14 cellular contexts compared by ENCODE assay signal in the genomic region with DNA sequence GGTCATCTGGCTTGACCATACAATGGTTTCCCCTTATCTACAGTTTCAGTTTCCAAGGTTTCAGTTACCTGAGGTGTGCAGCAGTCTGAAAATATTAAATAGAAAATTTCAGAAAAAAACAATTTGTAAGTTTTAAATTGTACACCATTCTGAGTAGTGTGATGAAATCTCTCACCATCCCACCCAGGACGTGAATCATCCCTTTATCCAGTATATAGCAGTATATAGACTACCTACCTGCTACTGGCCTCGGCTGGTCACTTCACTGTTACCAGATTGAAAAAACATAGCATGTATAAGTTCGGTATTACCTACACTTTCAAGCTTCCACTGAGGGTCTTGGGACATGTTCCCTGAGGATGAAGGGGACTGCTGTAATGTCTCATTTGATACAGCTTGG.
"Had no signal": no experiment of that assay in that cellular context is flagged by ENCODE, and none has a peak within 500 bp of the region (broad histone marks: within the 10 kb centered on the region; RNA-seq: fewer than 3 reads in every experiment).

No MANE protein-coding gene starts in this region.

- H3K4me3 ChIP-seq: gastrocnemius medialis, left ventricle myocardium inferior had no signal

- H3K27me3 ChIP-seq: gastrocnemius medialis had no signal

- H3K9me3 ChIP-seq: gastrocnemius medialis had no signal

- DNase-seq: activated CD4-positive, alpha-beta memory T cell treated with anti-CD3 and anti-CD28 coated beads for 36 hours; activated gamma-delta T cell; activated T-cell treated with anti-CD3 and anti-CD28 coated beads, Interleukin-2, amount 50 U/mL, for 48 hours; effector CD8-positive, alpha-beta T cell; gastrocnemius medialis; kidney; left ventricle myocardium inferior; T-cell; T1000 had no signal

- H3K27ac ChIP-seq: left ventricle myocardium inferior had no signal

- H3K36me3 Mint-ChIP-seq: natural killer cell treated with Interleukin-12 subunit alpha and Interleukin-12 subunit beta and Interleukin-15 and Interleukin-18, amount 100 ng/mL, for 72 hours had no signal

- H3K27me3 Mint-ChIP-seq: activated CD4-positive, alpha-beta memory T cell treated with anti-CD3 and anti-CD28 coated beads for 36 hours; activated naive CD8-positive, alpha-beta T cell; brain; memory B cell; natural killer cell treated with Interleukin-12 subunit alpha and Interleukin-12 subunit beta and Interleukin-15 and Interleukin-18, amount 100 ng/mL, for 72 hours; stimulated activated memory B cell treated with anti-CD40 and anti-IgM and Interleukin-4, amounts not matched to agents 10 μg/mL and 1 μg/mL and 100 μg/mL, for 72 hours; T-cell had no signal

- ATAC-seq: gastrocnemius medialis; stimulated activated memory B cell treated with anti-CD40 and anti-IgM and Interleukin-4, amounts not matched to agents 10 μg/mL and 1 μg/mL and 100 μg/mL, for 72 hours; T-cell had no signal

- H3K27ac Mint-ChIP-seq: activated CD4-positive, alpha-beta memory T cell treated with anti-CD3 and anti-CD28 coated beads for 36 hours; activated naive CD8-positive, alpha-beta T cell; brain; memory B cell; natural killer cell treated with Interleukin-12 subunit alpha and Interleukin-12 subunit beta and Interleukin-15 and Interleukin-18, amount 100 ng/mL, for 72 hours; stimulated activated memory B cell treated with anti-CD40 and anti-IgM and Interleukin-4, amounts not matched to agents 10 μg/mL and 1 μg/mL and 100 μg/mL, for 72 hours; T-cell had no signal

- H3K36me3 ChIP-seq: gastrocnemius medialis, left ventricle myocardium inferior had no signal

- H3K4me3 Mint-ChIP-seq: activated CD4-positive, alpha-beta memory T cell treated with anti-CD3 and anti-CD28 coated beads for 36 hours; activated naive CD8-positive, alpha-beta T cell; brain; memory B cell; natural killer cell treated with Interleukin-12 subunit alpha and Interleukin-12 subunit beta and Interleukin-15 and Interleukin-18, amount 100 ng/mL, for 72 hours; stimulated activated memory B cell treated with anti-CD40 and anti-IgM and Interleukin-4, amounts not matched to agents 10 μg/mL and 1 μg/mL and 100 μg/mL, for 72 hours had no signal

- H3K9me3 Mint-ChIP-seq: activated CD4-positive, alpha-beta memory T cell treated with anti-CD3 and anti-CD28 coated beads for 36 hours; memory B cell; natural killer cell treated with Interleukin-12 subunit alpha and Interleukin-12 subunit beta and Interleukin-15 and Interleukin-18, amount 100 ng/mL, for 72 hours; stimulated activated memory B cell treated with anti-CD40 and anti-IgM and Interleukin-4, amounts not matched to agents 10 μg/mL and 1 μg/mL and 100 μg/mL, for 72 hours; T-cell had no signal
